In genomic region chr12:89768586-89769482, GRCh38 we compare ENCODE assay signal across 10 cellular contexts.
DNase-seq lines count a peak whose midpoint lies in the region; ATAC-seq and TF ChIP-seq lines count a peak whose summit lies in the region.
"Had no signal": no experiment of that assay in that cellular context is flagged by ENCODE, and none has a peak within 500 bp of the region (broad histone marks: within the 10 kb centered on the region; RNA-seq: fewer than 3 reads in every experiment).

No MANE protein-coding gene starts in this region.

- no peaks in the 10 kb centered on the region for H3K27me3 Mint-ChIP-seq in stimulated activated naive CD8-positive, alpha-beta T cell treated with anti-CD3 and anti-CD28 coated beads, Interleukin-15, Interleukin-2, amounts not matched to agents 100 ng/mL and 50 ng/mL, for 24 hours

- peaks cover 8% of the 10 kb centered on the region for H3K9me3 Mint-ChIP-seq in stimulated activated naive CD8-positive, alpha-beta T cell treated with anti-CD3 and anti-CD28 coated beads, Interleukin-15, Interleukin-2, amounts not matched to agents 100 ng/mL and 50 ng/mL, for 24 hours

- H3K9me3 ChIP-seq in PC-9 (ENCODE audit: insufficient read depth, low read depth) = peaks cover 10% of the 10 kb centered on the region

- BruUV-seq in PC-9 (replicated peaks; lab: Mats Ljungman, UMichigan) = no TSS peak

- peak; percentile 94 for ATAC-seq in esophagus mucosa

- H2AFZ ChIP-seq in PC-9 = no peak overlapping the region

- H3K4me1 ChIP-seq in PC-9 (replicated peaks; ENCODE audit: insufficient read depth) = peaks cover 35% of the 10 kb centered on the region
- H3K4me1 ChIP-seq: left ventricle myocardium inferior had no signal

- H3K4me3 Mint-ChIP-seq in stimulated activated naive CD8-positive, alpha-beta T cell treated with anti-CD3 and anti-CD28 coated beads, Interleukin-15, Interleukin-2, amounts not matched to agents 100 ng/mL and 50 ng/mL, for 24 hours = peak overlapping the region; percentile 4

- peaks cover 20% of the 10 kb centered on the region for H3F3A ChIP-seq in PC-9 (ENCODE audit: insufficient read depth, low read depth)

- no peaks in the 10 kb centered on the region for H3K27me3 ChIP-seq in PC-9 (ENCODE audit: insufficient read depth, low read depth)

- POLR2A ChIA-PET in PC-9 (lab: Charles Lee; ENCODE audit: unreplicated experiment) = interaction anchor here (0.6 kb wide), 2 partner anchors 179 to 519 kb away, joined by 3 to 7 read pairs; no protein-coding TSS in a partner anchor

- H3K79me2 ChIP-seq in PC-9 (ENCODE audit: low read depth) = no peaks in the 10 kb centered on the region

- DNase-seq in activated T-cell treated with anti-CD3 and anti-CD28 coated beads for 24 hours (ENCODE audit: low read depth) (peak; percentile 7), activated T-cell treated with anti-CD3 and anti-CD28 coated beads for 4 hours (no peak), PC-9 (peak; percentile 66 to 98), NCI-H2029 treated with DMSO at 0.1 percent for 48 hours (lab: John Stamatoyannopoulos, UW) (no peak), DMS114 treated with DMSO at 0.1 percent for 48 hours (lab: John Stamatoyannopoulos, UW; ENCODE audit: unreplicated experiment) (no peak), mucosa of gallbladder (ENCODE audit: low spot score) (no peak)
- DNase-seq: DMS153, left ventricle myocardium inferior had no signal

- CTCF ChIA-PET in PC-9 (lab: Charles Lee) = no interaction called here

- H3K27ac ChIP-seq in PC-9 = peak overlapping the region; percentile 86
- H3K27ac ChIP-seq: left ventricle myocardium inferior had no signal

- H4K20me1 ChIP-seq in PC-9 (ENCODE audit: insufficient read depth) = no peaks in the 10 kb centered on the region

- no peak for TF ChIP-seq CTCF in PC-9 (conservative IDR thresholded peaks at IDR 0.05)

- no peaks in the 10 kb centered on the region for H3K36me3 Mint-ChIP-seq in stimulated activated naive CD8-positive, alpha-beta T cell treated with anti-CD3 and anti-CD28 coated beads, Interleukin-15, Interleukin-2, amounts not matched to agents 100 ng/mL and 50 ng/mL, for 24 hours (ENCODE audit: low read depth)

- peaks cover 51% of the 10 kb centered on the region for H3K4me1 Mint-ChIP-seq in stimulated activated naive CD8-positive, alpha-beta T cell treated with anti-CD3 and anti-CD28 coated beads, Interleukin-15, Interleukin-2, amounts not matched to agents 100 ng/mL and 50 ng/mL, for 24 hours (ENCODE audit: low read depth)

- H3K9me2 ChIP-seq in PC-9 (ENCODE audit: insufficient read depth) = no peaks in the 10 kb centered on the region

- no peak overlapping the region for H3K4me3 ChIP-seq in PC-9
- H3K4me3 ChIP-seq: left ventricle myocardium inferior had no signal

- peak overlapping the region; percentile 34 for H3K4me2 ChIP-seq in PC-9

- no peaks in the 10 kb centered on the region for H3K36me3 ChIP-seq in PC-9 (ENCODE audit: low read depth)
- H3K36me3 ChIP-seq: left ventricle myocardium inferior had no signal

- peak overlapping the region; percentile 83 for H3K27ac Mint-ChIP-seq in stimulated activated naive CD8-positive, alpha-beta T cell treated with anti-CD3 and anti-CD28 coated beads, Interleukin-15, Interleukin-2, amounts not matched to agents 100 ng/mL and 50 ng/mL, for 24 hours

- intact Hi-C loops in PC-9 (cut with micrococcal nuclease; ENCODE audit: unreplicated experiment) = no loop called here

Comparison
In these comparisons a context has a peak if more than half of its experiments do, and no peak if none do; other contexts are left out.
1. DNase-seq: peak in activated T-cell treated with anti-CD3 and anti-CD28 coated beads for 24 hours (single experiment) and PC-9 (2 of 2); none in activated T-cell treated with anti-CD3 and anti-CD28 coated beads for 4 hours (single experiment), NCI-H2029 treated with DMSO at 0.1 percent for 48 hours (single experiment), DMS114 treated with DMSO at 0.1 percent for 48 hours (single experiment) and mucosa of gallbladder (single experiment).